28 cellular contexts compared by ENCODE assay signal in genomic region chrX:66915893-66916292, GRCh38.
"Had no signal": no experiment of that assay in that cellular context is flagged by ENCODE, and none has a peak within 500 bp of the region (broad histone marks: within the 10 kb centered on the region; RNA-seq: fewer than 3 reads in every experiment).

No MANE protein-coding gene starts in this region.

- H3K4me1 Mint-ChIP-seq: central memory CD8-positive, alpha-beta T cell; naive B cell; T-helper 17 cell had no signal

- H3K4me3 ChIP-seq: gastrocnemius medialis, hepatocyte, pancreas, psoas muscle, right atrium auricular region, tibial nerve had no signal

- H3K9me3 ChIP-seq: gastrocnemius medialis, pancreas, psoas muscle, right atrium auricular region, tibial nerve had no signal

- H3K9me3 Mint-ChIP-seq: dendritic cell treated with granulocyte-macrophage colony-stimulating factor and Interleukin-4, amounts not matched to agents 40 ng/mL and 50 ng/mL, for 4 days had no signal

- H3K36me3 Mint-ChIP-seq: activated naive CD8-positive, alpha-beta T cell; mesothelial cell of epicardium; naive B cell had no signal

- DNase-seq: activated CD4-positive, alpha-beta T cell treated with anti-CD3 and anti-CD28 coated beads, Interleukin-2, amount 50 U/mL, for 1 hour; activated CD8-positive, alpha-beta T cell treated with anti-CD3 and anti-CD28 coated beads for 36 hours; activated naive CD4-positive, alpha-beta T cell treated with Interleukin-2 at 50 U/mL for 16 hours; activated T-cell treated with anti-CD3 and anti-CD28 coated beads, Interleukin-2, amount 50 U/mL, for 48 hours; anterior cingulate cortex; effector CD4-positive, alpha-beta T cell; erythroblast; gastrocnemius medialis; glutamatergic neuron; left cardiac atrium; mammary epithelial cell; naive B cell; nucleus accumbens; pancreas; psoas muscle; stimulated activated CD4-positive, alpha-beta T cell treated with anti-CD3 and anti-CD28 coated beads, Interleukin-15, amount 100 ng/mL, for 24 hours; stimulated activated CD4-positive, alpha-beta T cell treated with anti-CD3 and anti-CD28 coated beads, Interleukin-2, amount 100 ng/mL, for 24 hours; stimulated activated naive CD4-positive, alpha-beta T cell; T-helper 17 cell; T1000; WERI-Rb-1 had no signal

- ATAC-seq: activated CD8-positive, alpha-beta T cell treated with anti-CD3 and anti-CD28 coated beads for 36 hours; gastrocnemius medialis; left cardiac atrium; pancreas; psoas muscle; T-helper 17 cell had no signal

- H3K27ac Mint-ChIP-seq: activated CD8-positive, alpha-beta T cell treated with anti-CD3 and anti-CD28 coated beads for 36 hours; activated naive CD8-positive, alpha-beta T cell; dendritic cell treated with granulocyte-macrophage colony-stimulating factor and Interleukin-4, amounts not matched to agents 40 ng/mL and 50 ng/mL, for 4 days; mesothelial cell of epicardium; naive B cell; T-helper 17 cell had no signal

- H3K36me3 ChIP-seq: gastrocnemius medialis, pancreas, right atrium auricular region, tibial nerve, WERI-Rb-1 had no signal

- H3K27me3 Mint-ChIP-seq: activated CD8-positive, alpha-beta T cell treated with anti-CD3 and anti-CD28 coated beads for 36 hours; central memory CD8-positive, alpha-beta T cell; dendritic cell treated with granulocyte-macrophage colony-stimulating factor and Interleukin-4, amounts not matched to agents 40 ng/mL and 50 ng/mL, for 4 days; naive B cell; T-helper 17 cell had no signal

- H3K4me3 Mint-ChIP-seq: activated CD8-positive, alpha-beta T cell treated with anti-CD3 and anti-CD28 coated beads for 36 hours; activated naive CD8-positive, alpha-beta T cell; central memory CD8-positive, alpha-beta T cell; dendritic cell treated with granulocyte-macrophage colony-stimulating factor and Interleukin-4, amounts not matched to agents 40 ng/mL and 50 ng/mL, for 4 days; mesothelial cell of epicardium; naive B cell; T-helper 17 cell had no signal

- H3K27me3 ChIP-seq: gastrocnemius medialis, hepatocyte, pancreas, right atrium auricular region had no signal
